ENCODE assay signal across 13 cellular contexts in the genomic region with DNA sequence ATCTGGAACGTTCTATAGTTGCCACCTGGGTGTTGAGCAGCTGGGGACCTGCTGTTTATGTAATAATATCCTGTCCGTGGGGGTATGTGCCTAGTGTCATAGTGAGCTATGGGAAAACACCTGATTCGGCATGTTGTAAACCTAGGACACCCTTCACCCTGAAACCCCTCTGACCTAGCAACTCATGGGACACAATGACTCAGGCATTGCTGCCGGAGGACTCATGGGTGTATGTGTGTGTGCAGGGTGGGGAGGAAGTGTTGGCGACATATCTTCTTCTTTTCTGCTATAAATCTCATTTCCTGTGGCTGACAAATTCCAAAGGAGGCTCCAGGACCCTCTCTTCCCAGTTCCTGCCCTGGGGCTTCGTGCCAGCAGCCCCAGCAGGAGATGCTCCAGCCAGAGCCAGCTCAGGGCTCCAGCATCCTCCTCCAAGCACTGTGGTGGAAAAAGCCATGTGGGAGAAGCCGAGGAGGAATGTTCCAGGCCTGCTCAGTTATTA.
DNase-seq lines count a peak whose midpoint lies in the region; ATAC-seq and TF ChIP-seq lines count a peak whose summit lies in the region.
"Had no signal": no experiment of that assay in that cellular context is flagged by ENCODE, and none has a peak within 500 bp of the region (broad histone marks: within the 10 kb centered on the region; RNA-seq: fewer than 3 reads in every experiment).

No MANE protein-coding gene starts in this region.

- TF ChIP-seq CTCF in WERI-Rb-1 (IDR thresholded peaks at IDR 0.05; ENCODE audit: low read depth, low read length) (no peak), smooth muscle cell (IDR thresholded peaks at IDR 0.05; ENCODE audit: borderline replicate concordance, insufficient read depth, poor library complexity, severe bottlenecking) (no peak)

- H3K4me3 ChIP-seq in WERI-Rb-1 (ENCODE audit: low read depth, low read length) (no peak overlapping the region), smooth muscle cell (no peak overlapping the region)
- H3K4me3 ChIP-seq: SJCRH30 had no signal

- WGBS in smooth muscle cell (ENCODE audit: low lambda C conversion rate): 47% methylated on average over 7 of the region's 7 CpGs

- ATAC-seq in Right ventricle myocardium superior (ENCODE audit: poor library complexity) (peak; percentile 16), HG03135 (IDR thresholded peaks at IDR 0.05; ENCODE audit: unreplicated experiment) (no peak)
- no peak for ATAC-seq in effector memory CD8-positive, alpha-beta T cell (replicated peaks)
- ATAC-seq: stimulated activated naive CD8-positive, alpha-beta T cell treated with anti-CD3 and anti-CD28 coated beads, Interleukin-15, Interleukin-2, amounts not matched to agents 100 U/mL and 50 U/mL, for 24 hours had no signal

- no peaks in the 10 kb centered on the region for H3F3A ChIP-seq in smooth muscle cell (ENCODE audit: low read depth)

- H4K20me1 ChIP-seq in smooth muscle cell (ENCODE audit: low read depth): no peaks in the 10 kb centered on the region

- no peaks in the 10 kb centered on the region for H3K9me3 Mint-ChIP-seq in effector memory CD8-positive, alpha-beta T cell
- H3K9me3 Mint-ChIP-seq: activated CD4-positive, alpha-beta memory T cell treated with anti-CD3 and anti-CD28 coated beads, Interleukin-2, amount 10 ng/mL, durations not matched to agents 7 days and 5 days; activated naive CD8-positive, alpha-beta T cell treated with anti-CD3 and anti-CD28 coated beads, Interleukin-2, amount 10 ng/mL, durations not matched to agents 7 days and 5 days had no signal

- DNase-seq in H4 (ENCODE audit: low spot score) (peak; percentile 51), WERI-Rb-1 (no peak), Right ventricle myocardium superior (no peak), smooth muscle cell (lab: John Stamatoyannopoulos, UW; ENCODE audit: unreplicated experiment) (no peak), NCI-H1436 (lab: John Stamatoyannopoulos, UW) (no peak), posterior vena cava (ENCODE audit: low spot score) (no peak)
- DNase-seq in effector memory CD8-positive, alpha-beta T cell: no peak
- DNase-seq: activated CD4-positive, alpha-beta memory T cell treated with anti-CD3 and anti-CD28 coated beads, Interleukin-2, amount 10 ng/mL, durations not matched to agents 7 days and 5 days; activated naive CD8-positive, alpha-beta T cell treated with anti-CD3 and anti-CD28 coated beads, Interleukin-2, amount 10 ng/mL, durations not matched to agents 7 days and 5 days; NCI-H2107; SJCRH30; stimulated activated naive CD8-positive, alpha-beta T cell treated with anti-CD3 and anti-CD28 coated beads, Interleukin-15, Interleukin-2, amounts not matched to agents 100 U/mL and 50 U/mL, for 24 hours had no signal

- H3K4me1 ChIP-seq in smooth muscle cell (ENCODE audit: low read depth): no peaks in the 10 kb centered on the region

- H3K9me3 ChIP-seq in WERI-Rb-1 (ENCODE audit: severe bottlenecking) (no peaks in the 10 kb centered on the region), smooth muscle cell (replicated peaks; ENCODE audit: low read depth) (no peaks in the 10 kb centered on the region)
- H3K9me3 ChIP-seq: SJCRH30 had no signal

- H3K27me3 ChIP-seq in WERI-Rb-1 (ENCODE audit: insufficient read depth, low read depth, severe bottlenecking) (no peaks in the 10 kb centered on the region), smooth muscle cell (ENCODE audit: low read depth) (no peaks in the 10 kb centered on the region)
- H3K27me3 ChIP-seq: SJCRH30 had no signal

- no peaks in the 10 kb centered on the region for H3K4me1 Mint-ChIP-seq in effector memory CD8-positive, alpha-beta T cell (ENCODE audit: low read depth in 2 of 2)
- H3K4me1 Mint-ChIP-seq: activated CD4-positive, alpha-beta memory T cell treated with anti-CD3 and anti-CD28 coated beads, Interleukin-2, amount 10 ng/mL, durations not matched to agents 7 days and 5 days; activated naive CD8-positive, alpha-beta T cell treated with anti-CD3 and anti-CD28 coated beads, Interleukin-2, amount 10 ng/mL, durations not matched to agents 7 days and 5 days had no signal

- H2AFZ ChIP-seq in smooth muscle cell (ENCODE audit: low read depth): no peak overlapping the region

- peaks cover 23 to 59% of the 10 kb centered on the region in 2 donors for H3K27me3 Mint-ChIP-seq in effector memory CD8-positive, alpha-beta T cell

- H3K27ac ChIP-seq in WERI-Rb-1: peak overlapping the region; percentile 6; the same call in 1 of the 2 replicates
- H3K27ac ChIP-seq in smooth muscle cell (ENCODE audit: low read depth): peak overlapping the region; percentile 67
- H3K27ac ChIP-seq: SJCRH30 had no signal

- intact Hi-C loops in Right ventricle myocardium superior (cut with DNase I): no loop called here
- intact Hi-C loops in posterior vena cava (cut with DNase I): no loop called here

- H3K36me3 ChIP-seq in WERI-Rb-1 (no peaks in the 10 kb centered on the region), smooth muscle cell (ENCODE audit: low read depth) (no peaks in the 10 kb centered on the region)
- H3K36me3 ChIP-seq: SJCRH30 had no signal

- H3K27ac Mint-ChIP-seq in effector memory CD8-positive, alpha-beta T cell: no peak overlapping the region
- H3K27ac Mint-ChIP-seq: activated CD4-positive, alpha-beta memory T cell treated with anti-CD3 and anti-CD28 coated beads, Interleukin-2, amount 10 ng/mL, durations not matched to agents 7 days and 5 days; activated naive CD8-positive, alpha-beta T cell treated with anti-CD3 and anti-CD28 coated beads, Interleukin-2, amount 10 ng/mL, durations not matched to agents 7 days and 5 days had no signal

- H3K9ac ChIP-seq in smooth muscle cell (ENCODE audit: low read depth): no peak overlapping the region

- H3K4me3 Mint-ChIP-seq in effector memory CD8-positive, alpha-beta T cell: no peak overlapping the region
- H3K4me3 Mint-ChIP-seq: activated CD4-positive, alpha-beta memory T cell treated with anti-CD3 and anti-CD28 coated beads, Interleukin-2, amount 10 ng/mL, durations not matched to agents 7 days and 5 days; activated naive CD8-positive, alpha-beta T cell treated with anti-CD3 and anti-CD28 coated beads, Interleukin-2, amount 10 ng/mL, durations not matched to agents 7 days and 5 days had no signal

- no peak overlapping the region for H3K4me2 ChIP-seq in smooth muscle cell

- H3K79me2 ChIP-seq in smooth muscle cell (ENCODE audit: low read depth): no peaks in the 10 kb centered on the region

- no peaks in the 10 kb centered on the region for H3K36me3 Mint-ChIP-seq in effector memory CD8-positive, alpha-beta T cell (ENCODE audit: insufficient read depth)
- H3K36me3 Mint-ChIP-seq: activated naive CD8-positive, alpha-beta T cell treated with anti-CD3 and anti-CD28 coated beads, Interleukin-2, amount 10 ng/mL, durations not matched to agents 7 days and 5 days had no signal
